In the genomic region with DNA sequence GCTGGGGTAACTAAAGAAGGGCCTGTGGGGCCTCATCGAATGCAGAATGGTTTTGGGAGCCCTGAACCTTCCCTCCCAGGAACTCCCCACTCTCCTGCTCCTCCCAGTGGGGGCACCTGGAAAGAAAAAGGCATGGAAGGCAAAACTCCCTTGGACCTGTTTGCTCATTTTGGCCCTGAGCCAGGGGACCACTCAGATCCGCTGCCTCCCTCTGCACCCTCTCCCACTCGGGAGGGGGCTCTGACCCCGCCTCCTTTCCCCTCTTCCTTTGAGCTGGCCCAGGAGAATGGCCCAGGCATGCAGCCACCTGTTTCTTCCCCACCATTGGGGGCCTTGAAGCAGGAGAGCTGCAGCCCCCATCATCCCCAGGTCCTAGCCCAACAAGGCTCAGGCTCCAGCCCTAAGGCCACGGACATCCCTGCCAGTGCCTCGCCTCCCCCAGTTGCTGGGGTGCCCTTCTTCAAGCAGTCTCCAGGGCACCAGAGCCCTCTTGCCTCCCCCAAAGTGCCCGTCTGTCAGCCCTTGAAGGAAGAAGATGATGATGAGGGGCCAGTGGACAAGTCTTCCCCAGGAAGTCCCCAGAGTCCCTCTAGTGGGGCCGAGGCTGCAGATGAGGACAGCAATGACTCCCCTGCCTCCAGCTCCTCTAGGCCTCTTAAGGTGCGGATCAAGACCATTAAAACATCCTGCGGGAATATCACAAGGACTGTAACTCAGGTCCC, we compare ENCODE assay signal across 27 cellular contexts.
"Had no signal": no experiment of that assay in that cellular context is flagged by ENCODE, and none has a peak within 500 bp of the region (broad histone marks: within the 10 kb centered on the region; RNA-seq: fewer than 3 reads in every experiment).

No MANE protein-coding gene starts in this region.

- H3K27ac ChIP-seq: colonic mucosa, hepatocyte, lower lobe of right lung, prostate gland, tibial nerve had no signal

- H3K9me3 ChIP-seq: colonic mucosa, lower lobe of right lung, prostate gland, tibial nerve had no signal

- H3K27me3 Mint-ChIP-seq: activated B cell treated with CpG ODN at 0.5 μM for 24 hours; activated CD4-positive, alpha-beta T cell treated with anti-CD3 and anti-CD28 coated beads for 36 hours; activated naive CD8-positive, alpha-beta T cell treated with anti-CD3 and anti-CD28 coated beads for 36 hours; activated T-helper 17 cell treated with anti-CD3 and anti-CD28 coated beads, Interleukin-2, amount 50 U/mL, for 72 hours; effector memory CD8-positive, alpha-beta T cell; naive B cell; stimulated activated naive CD8-positive, alpha-beta T cell treated with anti-CD3 and anti-CD28 coated beads, Interleukin-15, amount 100 ng/mL, for 72 hours had no signal

- FAIRE-seq: astrocyte, endothelial cell of umbilical vein, urothelium cell line had no signal

- ATAC-seq: activated CD4-positive, alpha-beta T cell treated with anti-CD3 and anti-CD28 coated beads for 36 hours; activated CD8-positive, alpha-beta T cell treated with anti-CD3 and anti-CD28 coated beads, Interleukin-2, amount 10 ng/mL, durations not matched to agents 7 days and 5 days; activated T-helper 17 cell treated with anti-CD3 and anti-CD28 coated beads, Interleukin-2, amount 50 U/mL, for 72 hours; effector memory CD8-positive, alpha-beta T cell; esophagus mucosa; left lobe of liver; lower lobe of right lung; stimulated activated naive CD8-positive, alpha-beta T cell treated with anti-CD3 and anti-CD28 coated beads, Interleukin-15, amount 100 ng/mL, for 72 hours had no signal

- H3K9me3 Mint-ChIP-seq: activated B cell treated with CpG ODN at 0.5 μM for 24 hours; activated naive CD8-positive, alpha-beta T cell treated with anti-CD3 and anti-CD28 coated beads for 36 hours; activated T-helper 17 cell treated with anti-CD3 and anti-CD28 coated beads, Interleukin-2, amount 50 U/mL, for 72 hours; effector memory CD8-positive, alpha-beta T cell; immature natural killer cell; naive B cell; stimulated activated naive CD8-positive, alpha-beta T cell treated with anti-CD3 and anti-CD28 coated beads, Interleukin-15, amount 100 ng/mL, for 72 hours had no signal

- H2AFZ ChIP-seq: hepatocyte had no signal

- H3K27me3 ChIP-seq: colonic mucosa, dorsolateral prefrontal cortex, hepatocyte, tibial nerve had no signal

- DNase-seq: activated B cell treated with CpG ODN at 0.5 μM for 24 hours; activated CD4-positive, alpha-beta T cell treated with anti-CD3 and anti-CD28 coated beads for 36 hours; activated CD8-positive, alpha-beta T cell treated with anti-CD3 and anti-CD28 coated beads, Interleukin-2, amount 10 ng/mL, durations not matched to agents 7 days and 5 days; activated naive CD8-positive, alpha-beta T cell treated with anti-CD3 and anti-CD28 coated beads for 36 hours; activated T-cell treated with anti-CD3 and anti-CD28 coated beads, Interleukin-2, amount 50 U/mL, for 1 hour; central memory CD4-positive, alpha-beta T cell; colonic mucosa; dorsolateral prefrontal cortex; effector memory CD8-positive, alpha-beta T cell; foreskin melanocyte; glutamatergic neuron; immature natural killer cell; lower lobe of right lung; mesendoderm; naive B cell; stimulated activated CD4-positive, alpha-beta T cell treated with anti-CD3 and anti-CD28 coated beads, Interleukin-4, amount 100 ng/mL, for 24 hours; stimulated activated naive CD8-positive, alpha-beta T cell treated with anti-CD3 and anti-CD28 coated beads, Interleukin-15, amount 100 ng/mL, for 72 hours; T1000 had no signal

- H3K4me1 ChIP-seq: prostate gland had no signal

- H3K27ac Mint-ChIP-seq: activated B cell treated with CpG ODN at 0.5 μM for 24 hours; activated CD8-positive, alpha-beta T cell treated with anti-CD3 and anti-CD28 coated beads, Interleukin-2, amount 10 ng/mL, durations not matched to agents 7 days and 5 days; activated T-helper 17 cell treated with anti-CD3 and anti-CD28 coated beads, Interleukin-2, amount 50 U/mL, for 72 hours had no signal

- H3K4me3 ChIP-seq: colonic mucosa, dorsolateral prefrontal cortex, hepatocyte, lower lobe of right lung, prostate gland, tibial nerve had no signal

- H3K4me3 Mint-ChIP-seq: activated B cell treated with CpG ODN at 0.5 μM for 24 hours; activated CD4-positive, alpha-beta T cell treated with anti-CD3 and anti-CD28 coated beads for 36 hours; activated CD8-positive, alpha-beta T cell treated with anti-CD3 and anti-CD28 coated beads, Interleukin-2, amount 10 ng/mL, durations not matched to agents 7 days and 5 days; activated naive CD8-positive, alpha-beta T cell treated with anti-CD3 and anti-CD28 coated beads for 36 hours; activated T-helper 17 cell treated with anti-CD3 and anti-CD28 coated beads, Interleukin-2, amount 50 U/mL, for 72 hours; immature natural killer cell; stimulated activated naive CD8-positive, alpha-beta T cell treated with anti-CD3 and anti-CD28 coated beads, Interleukin-15, amount 100 ng/mL, for 72 hours had no signal

- H3K4me2 ChIP-seq: hepatocyte had no signal
